Comparison of ENCODE assay signal across 22 cellular contexts in genomic region chr16:82535262-82535661, GRCh38.
"Had no signal": no experiment of that assay in that cellular context is flagged by ENCODE, and none has a peak within 500 bp of the region (broad histone marks: within the 10 kb centered on the region; RNA-seq: fewer than 3 reads in every experiment).

No MANE protein-coding gene starts in this region.

- FAIRE-seq: kidney, small intestine, urothelium cell line had no signal

- H3K4me1 ChIP-seq: left ventricle myocardium inferior, right atrium auricular region, spleen, suprapubic skin, tibial artery, upper lobe of right lung had no signal

- H3K4me3 ChIP-seq: left ventricle myocardium inferior, lung, mucosa of descending colon, ovary, right atrium auricular region, spleen, suprapubic skin, thoracic aorta, tibial artery, upper lobe of right lung had no signal

- DNase-seq: hippocampal formation; kidney; left ventricle myocardium inferior; midbrain; mucosa of descending colon; naive thymus-derived CD4-positive, alpha-beta T cell; ovary; small intestine; spleen; stimulated activated CD4-positive, alpha-beta T cell treated with anti-CD3 and anti-CD28 coated beads, Interleukin-4, amount 100 ng/mL, for 24 hours; stimulated activated naive CD4-positive, alpha-beta T cell; tibial artery; trophoblast cell; upper lobe of right lung had no signal

- ATAC-seq: mucosa of descending colon; naive thymus-derived CD4-positive, alpha-beta T cell; natural killer cell treated with Interleukin-12 subunit alpha and Interleukin-12 subunit beta and Interleukin-15 and Interleukin-18, amount 100 ng/mL, for 72 hours; sciatic nerve; stimulated activated effector memory CD8-positive, alpha-beta T cell treated with anti-CD3 and anti-CD28 coated beads, Interleukin-12 subunit alpha, Interleukin-12 subunit beta, amount 100 ng/mL, for 72 hours; upper lobe of right lung had no signal

- H3K27me3 ChIP-seq: ovary, right atrium auricular region, suprapubic skin, tibial artery, upper lobe of right lung had no signal

- H3K9me3 ChIP-seq: mucosa of descending colon, ovary, suprapubic skin, upper lobe of right lung had no signal

- H3K27ac ChIP-seq: left ventricle myocardium inferior, ovary, right atrium auricular region, spleen, suprapubic skin, thoracic aorta, tibial artery, upper lobe of right lung had no signal

- H3K36me3 ChIP-seq: left ventricle myocardium inferior, ovary, right atrium auricular region, spleen, suprapubic skin, thoracic aorta, tibial artery, upper lobe of right lung had no signal
